Comparison of ENCODE assay signal across 14 cellular contexts in the genomic region with DNA sequence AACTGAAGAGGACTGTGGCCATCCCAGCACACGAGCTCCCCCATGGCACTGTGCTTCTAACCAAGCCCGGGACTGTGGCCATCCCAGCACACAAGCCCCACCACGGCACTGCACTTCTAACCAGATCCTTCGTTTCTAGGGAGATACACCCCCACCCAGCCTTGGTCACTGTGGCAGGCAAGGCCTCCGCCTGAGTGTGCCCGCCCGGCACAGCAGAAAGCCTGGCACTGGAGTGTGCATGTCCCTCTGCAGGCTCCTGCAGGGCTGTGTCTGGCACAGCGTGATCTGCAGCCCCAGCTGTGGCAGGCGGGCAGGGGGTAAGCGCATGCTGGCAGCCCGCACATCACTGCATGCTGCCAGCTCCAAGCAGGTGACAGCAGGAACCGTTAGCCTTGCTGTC. TPM values are rescaled to one million over a fixed set of nuclear protein-coding genes. Genes with fewer than 3 reads are reported as not detected.
DNase-seq lines count a peak whose midpoint lies in the region; ATAC-seq and TF ChIP-seq lines count a peak whose summit lies in the region.
"Had no signal": no experiment of that assay in that cellular context is flagged by ENCODE, and none has a peak within 500 bp of the region (broad histone marks: within the 10 kb centered on the region; RNA-seq: fewer than 3 reads in every experiment).

No MANE protein-coding gene starts in this region.

- H3K27me3 Mint-ChIP-seq in HFFc6 (ENCODE audit: insufficient read depth) = no peaks in the 10 kb centered on the region; the same call in 1 of the 2 replicates
- H3K27me3 Mint-ChIP-seq: activated B cell treated with CpG ODN at 0.5 μM for 24 hours had no signal

- H3K4me3 ChIP-seq in mucosa of rectum (ENCODE audit: low read length in 2 of 2) (no peak overlapping the region), transverse colon (no peak overlapping the region), gastrocnemius medialis (no peak overlapping the region)
- H3K4me3 ChIP-seq: thyroid gland had no signal

- peak overlapping the region; percentile 65 to 67 for H3K27ac ChIP-seq in mucosa of rectum (ENCODE audit: low read depth in 2 of 2, low read length in 2 of 2)
- H3K27ac ChIP-seq in transverse colon = peak overlapping the region; percentile 65 to 82 (median 74)
- H3K27ac ChIP-seq in gastrocnemius medialis = no peak overlapping the region
- H3K27ac ChIP-seq: parathyroid adenoma, thyroid gland had no signal

- H3K9ac ChIP-seq in mucosa of rectum (ENCODE audit: low read depth in 1 of 2, low read length in 2 of 2) = peak overlapping the region in 1 of 2 donors; percentile 34
- H3K9ac ChIP-seq: parathyroid adenoma had no signal

- peaks cover 12% of the 10 kb centered on the region for H3K4me1 Mint-ChIP-seq in HFFc6 (ENCODE audit: low read depth)
- H3K4me1 Mint-ChIP-seq: activated B cell treated with CpG ODN at 0.5 μM for 24 hours had no signal

- DNase-seq in NCI-H1417 (lab: John Stamatoyannopoulos, UW) (peak in 2 of 3 experiments; percentile 43 to 63), NCI-H1417 treated with DMSO at 0.1 percent for 48 hours (lab: John Stamatoyannopoulos, UW) (no peak), globus pallidus (ENCODE audit: low spot score) (peak; percentile 69), transverse colon (no peak), gastrocnemius medialis (no peak), AG08395 (ENCODE audit: low spot score) (no peak), HFFc6 (no peak)
- DNase-seq: activated B cell treated with CpG ODN at 0.5 μM for 24 hours; activated naive CD4-positive, alpha-beta T cell treated with Interleukin-2 at 50 U/mL for 16 hours; NCI-H1048; NCI-H446 treated with DMSO at 0.1 percent for 48 hours had no signal

- H3K27me3 ChIP-seq in mucosa of rectum (ENCODE audit: control insufficient read depth in 2 of 2, insufficient read depth in 2 of 2, low read length in 2 of 2) = no peaks in the 10 kb centered on the region
- no peaks in the 10 kb centered on the region for H3K27me3 ChIP-seq in transverse colon
- H3K27me3 ChIP-seq in gastrocnemius medialis = no peaks in the 10 kb centered on the region
- H3K27me3 ChIP-seq: thyroid gland had no signal

- no peaks in the 10 kb centered on the region for H3K36me3 ChIP-seq in mucosa of rectum (ENCODE audit: control insufficient read depth in 2 of 2, insufficient read depth in 2 of 2, low read length in 2 of 2)
- no peaks in the 10 kb centered on the region for H3K36me3 ChIP-seq in transverse colon
- H3K36me3 ChIP-seq in gastrocnemius medialis = no peaks in the 10 kb centered on the region
- H3K36me3 ChIP-seq: thyroid gland had no signal

- intact Hi-C loops in transverse colon (cut with DNase I; ENCODE audit: low total_unique reads) (no loop called here), gastrocnemius medialis (cut with DNase I; ENCODE audit: low total_unique reads) (no loop called here)

- H3K9me3 ChIP-seq in mucosa of rectum (ENCODE audit: control insufficient read depth in 2 of 2, low read length in 2 of 2) (no peaks in the 10 kb centered on the region), transverse colon (no peaks in the 10 kb centered on the region), gastrocnemius medialis (no peaks in the 10 kb centered on the region)
- H3K9me3 ChIP-seq: thyroid gland had no signal

- H3K36me3 Mint-ChIP-seq in HFFc6 (ENCODE audit: low read depth) = peaks cover 9% of the 10 kb centered on the region

- TF ChIP-seq CTCF in transverse colon (IDR thresholded peaks at IDR 0.05) (no peak), gastrocnemius medialis (IDR thresholded peaks at IDR 0.05 in 4 of 5, conservative IDR thresholded peaks at IDR 0.05 in 1 of 5) (no peak), HFFc6 (IDR thresholded peaks at IDR 0.05) (no peak)

- 40 to 49% methylated on average over 2 to 9 of the region's 12 CpGs for WGBS in transverse colon (ENCODE audit: low coverage in 1 of 2), 2 donors

- peaks cover 7% of the 10 kb centered on the region; the same call in 1 of the 2 replicates for H3K9me3 Mint-ChIP-seq in HFFc6

- peaks cover 34 to 46% of the 10 kb centered on the region in 2 donors for H3K4me1 ChIP-seq in mucosa of rectum (ENCODE audit: control insufficient read depth in 2 of 2, insufficient read depth in 2 of 2, low read length in 2 of 2)
- H3K4me1 ChIP-seq in transverse colon = peaks cover 37 to 50% (median 45%) of the 10 kb centered on the region in 4 donors
- no peaks in the 10 kb centered on the region for H3K4me1 ChIP-seq in gastrocnemius medialis

- TF ChIP-seq POLR2A in transverse colon (IDR thresholded peaks at IDR 0.05) (no peak), gastrocnemius medialis (IDR thresholded peaks at IDR 0.05) (no peak)

- no peak for TF ChIP-seq EP300 in transverse colon (IDR thresholded peaks at IDR 0.05; ENCODE audit: low read depth)

- no peak for ATAC-seq in gastrocnemius medialis

- in situ Hi-C loops in transverse colon (cut with MboI; ENCODE audit: low pct_ligation_motif_present in 1 of 4, low pct_unique_long_range_greater_than_20kb in 1 of 4, low sequenced_read_pairs in 3 of 4) = no loop called here
- in situ Hi-C loops in gastrocnemius medialis (cut with MboI; ENCODE audit: low sequenced_read_pairs in 4 of 4) = no loop called here

- H3K4me3 Mint-ChIP-seq in HFFc6 = no peak overlapping the region
- H3K4me3 Mint-ChIP-seq: activated B cell treated with CpG ODN at 0.5 μM for 24 hours had no signal

- no peak overlapping the region for H3K27ac Mint-ChIP-seq in HFFc6
- H3K27ac Mint-ChIP-seq: activated B cell treated with CpG ODN at 0.5 μM for 24 hours had no signal

RNA-seq across cellular contexts. Expression of a gene that starts 49.8 kb away (rescaled TPM):
- total RNA-seq in transverse colon = 10 to 100 TPM; 19.3 to 55.4 (median 45.7) TPM
- total RNA-seq in gastrocnemius medialis = 10 to 100 TPM in 3 of 4 donors, 1 to 10 TPM in 1; 7.9 to 32.8 (median 15.4) TPM
- 10 to 100 TPM; 31.3 to 41.4 (median 34.3) TPM for total RNA-seq in HFFc6 (2021; fragmentation: NEBNext Ultra II Directional; extraction: Animal tissue kit (Norgen Biotek cat#: 25700))

Comparison
In these comparisons a context has a peak if more than half of its experiments do, and no peak if none do; other contexts are left out.
1. DNase-seq: peak in NCI-H1417 (2 of 3) and globus pallidus (single experiment); none in NCI-H1417 treated with DMSO at 0.1 percent for 48 hours (single experiment), transverse colon (single experiment), gastrocnemius medialis (0 of 2), AG08395 (single experiment) and HFFc6 (single experiment).
2. H3K27ac ChIP-seq: peak in mucosa of rectum (2 of 2) and transverse colon (4 of 4); none in gastrocnemius medialis (0 of 4).